In genomic region chr1:16321176-16321867, GRCh38 we compare ENCODE assay signal across 1 cellular context.
TF ChIP-seq lines count a peak whose summit lies in the region.

No MANE protein-coding gene starts in this region.

TF ChIP-seq in GM12878, 131 proteins besides CTCF, POLR2A, EP300 and RAD21:
- TF ChIP-seq SMC3 (IDR thresholded peaks at IDR 0.05; ENCODE audit: borderline replicate concordance, low read length) (no peak), RUNX3 (IDR thresholded peaks at IDR 0.05; ENCODE audit: low read length) (peak; percentile 12; the same call in 1 of the 2 replicates)
